9 cellular contexts compared by ENCODE assay signal in the genomic region with DNA sequence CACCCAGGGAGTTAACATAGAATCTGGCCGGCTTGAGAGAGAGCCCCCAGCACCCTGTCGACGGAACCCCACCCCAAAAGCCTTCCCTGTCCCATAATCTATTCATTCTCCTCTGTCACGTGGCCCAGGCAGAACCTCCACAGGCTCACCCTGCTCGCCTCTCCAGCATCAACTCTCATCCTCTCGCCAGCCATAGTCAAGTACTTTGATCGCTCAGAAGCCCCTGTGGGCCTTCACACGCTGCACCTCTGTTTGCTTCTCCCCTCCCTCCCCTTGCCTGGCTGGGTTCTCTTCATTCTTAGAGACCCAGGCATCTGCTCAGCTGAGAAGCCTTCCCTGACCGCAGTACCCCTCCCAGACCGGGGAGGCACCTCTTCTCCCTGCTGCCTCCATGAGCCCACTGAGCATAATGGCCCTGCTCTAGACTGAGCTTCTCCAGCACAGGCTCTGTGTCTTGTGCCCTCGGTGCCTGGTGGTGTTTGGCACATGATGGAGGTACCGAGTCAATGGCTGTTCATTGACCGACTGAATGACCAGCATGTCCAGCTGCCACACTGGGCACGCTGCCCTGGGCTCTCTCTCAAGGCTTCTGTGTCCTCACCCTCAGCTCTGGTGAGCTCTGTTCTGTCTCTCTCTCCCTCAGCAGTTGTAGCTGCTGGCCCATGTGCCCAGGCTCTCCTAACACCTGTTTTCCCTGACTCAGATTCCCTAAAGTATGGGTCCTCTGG. TPM values are rescaled to one million over a fixed set of nuclear protein-coding genes. Genes with fewer than 3 reads are reported as not detected.
DNase-seq lines count a peak whose midpoint lies in the region; ATAC-seq and TF ChIP-seq lines count a peak whose summit lies in the region.
"Had no signal": no experiment of that assay in that cellular context is flagged by ENCODE, and none has a peak within 500 bp of the region (broad histone marks: within the 10 kb centered on the region; RNA-seq: fewer than 3 reads in every experiment).

No MANE protein-coding gene starts in this region.

- H3K9me3 Mint-ChIP-seq in activated naive CD4-positive, alpha-beta T cell treated with anti-CD3 and anti-CD28 coated beads, Interleukin-2, amount 50 U/mL, for 72 hours = no peaks in the 10 kb centered on the region

- H3K9me2 ChIP-seq in PC-9 (ENCODE audit: insufficient read depth) = no peaks in the 10 kb centered on the region

- peaks cover 14% of the 10 kb centered on the region for H3K4me1 ChIP-seq in right cardiac atrium (ENCODE audit: control insufficient read depth, insufficient read depth, low read length)
- peaks cover 25 to 34% of the 10 kb centered on the region in 2 donors for H3K4me1 ChIP-seq in gastrocnemius medialis
- no peaks in the 10 kb centered on the region for H3K4me1 ChIP-seq in PC-9 (replicated peaks; ENCODE audit: insufficient read depth)
- H3K4me1 ChIP-seq: pancreas had no signal

- no peak overlapping the region for H3K4me2 ChIP-seq in PC-9

- peaks cover 3 to 54% of the 10 kb centered on the region in 2 donors for H3K36me3 ChIP-seq in gastrocnemius medialis
- H3K36me3 ChIP-seq in PC-9 (ENCODE audit: low read depth) = no peaks in the 10 kb centered on the region

- TF ChIP-seq POLR2A in gastrocnemius medialis (IDR thresholded peaks at IDR 0.05) = peak in 1 of 2 donors; percentile 7

- no peak for ATAC-seq in activated naive CD4-positive, alpha-beta T cell treated with anti-CD3 and anti-CD28 coated beads, Interleukin-2, amount 50 U/mL, for 72 hours
- ATAC-seq in right cardiac atrium (peak; percentile 1 to 6), gastrocnemius medialis (peak; percentile 35 to 73)

- H3K27me3 ChIP-seq in right cardiac atrium (ENCODE audit: control insufficient read depth, insufficient read depth) (no peaks in the 10 kb centered on the region), gastrocnemius medialis (no peaks in the 10 kb centered on the region), PC-9 (ENCODE audit: insufficient read depth, low read depth) (no peaks in the 10 kb centered on the region)
- H3K27me3 ChIP-seq: pancreas had no signal

- CTCF ChIA-PET in PC-9 (lab: Charles Lee) = no interaction called here

- no peaks in the 10 kb centered on the region for H4K20me1 ChIP-seq in PC-9 (ENCODE audit: insufficient read depth)

- 72% methylated on average over 14 of the region's 14 CpGs for WGBS in right cardiac atrium

- H2AFZ ChIP-seq in PC-9 = no peak overlapping the region

- H3K27ac ChIP-seq in right cardiac atrium (ENCODE audit: low read length) (peak overlapping the region; percentile 67), gastrocnemius medialis (peak overlapping the region; percentile 66 to 82 (median 75)), PC-9 (no peak overlapping the region)
- H3K27ac ChIP-seq: pancreas had no signal

- intact Hi-C loops in right cardiac atrium (cut with DNase I) (loop anchor here (5.0 to 10.0 kb wide), 3 partner anchors 79 to 401 kb away; partner anchors contain the start of gene OSER1 (in 1 of the 4)), gastrocnemius medialis (cut with DNase I; ENCODE audit: low total_unique reads) (no loop called here), PC-9 (cut with micrococcal nuclease; ENCODE audit: unreplicated experiment) (loop anchor here (10.0 kb wide), 1 partner anchor 501 kb away; no protein-coding TSS in a partner anchor)

- POLR2A ChIA-PET in PC-9 (lab: Charles Lee; ENCODE audit: unreplicated experiment) = no interaction called here

- TF ChIP-seq CTCF in gastrocnemius medialis (IDR thresholded peaks at IDR 0.05 in 4 of 5, conservative IDR thresholded peaks at IDR 0.05 in 1 of 5) (no peak), PC-9 (conservative IDR thresholded peaks at IDR 0.05) (no peak)

- H3K27ac Mint-ChIP-seq in activated naive CD4-positive, alpha-beta T cell treated with anti-CD3 and anti-CD28 coated beads, Interleukin-2, amount 50 U/mL, for 72 hours = peak overlapping the region; percentile 18 to 72

- no peaks in the 10 kb centered on the region for H3F3A ChIP-seq in PC-9 (ENCODE audit: insufficient read depth, low read depth)

- in situ Hi-C loops in gastrocnemius medialis (cut with MboI; ENCODE audit: low sequenced_read_pairs in 4 of 4) = loop anchor here (10.0 to 25.0 kb wide), 3 partner anchors 229 to 404 kb away; partner anchors contain the start of gene OSER1 (in 3 of the 4)

- H3K9me3 ChIP-seq in right cardiac atrium (ENCODE audit: control insufficient read depth, low read length) (no peaks in the 10 kb centered on the region), gastrocnemius medialis (no peaks in the 10 kb centered on the region), PC-9 (ENCODE audit: insufficient read depth, low read depth) (no peaks in the 10 kb centered on the region)
- H3K9me3 ChIP-seq: pancreas had no signal

- no peak overlapping the region for H3K4me3 ChIP-seq in right cardiac atrium (ENCODE audit: low read length)
- H3K4me3 ChIP-seq in gastrocnemius medialis = no peak overlapping the region
- H3K4me3 ChIP-seq in PC-9 = no peak overlapping the region
- H3K4me3 ChIP-seq: pancreas had no signal

- peaks cover 13 to 20% of the 10 kb centered on the region in 2 donors for H3K36me3 Mint-ChIP-seq in activated naive CD4-positive, alpha-beta T cell treated with anti-CD3 and anti-CD28 coated beads, Interleukin-2, amount 50 U/mL, for 72 hours

- peak; percentile 30 for DNase-seq in ELF-1 (ENCODE audit: low read depth, low spot score)
- DNase-seq in activated naive CD4-positive, alpha-beta T cell treated with anti-CD3 and anti-CD28 coated beads, Interleukin-2, amount 50 U/mL, for 72 hours (ENCODE audit: low spot score in 2 of 2) = no peak
- DNase-seq in right cardiac atrium = peak; percentile 59 to 82 (median 80)
- DNase-seq in gastrocnemius medialis = peak in 1 of 2 donors; percentile 85
- DNase-seq in PC-9 = no peak
- no peak for DNase-seq in DMS53 treated with DMSO at 0.1 percent for 48 hours (lab: John Stamatoyannopoulos, UW; ENCODE audit: unreplicated experiment)
- no peak for DNase-seq in germinal center (ENCODE audit: low spot score)
- no peak for DNase-seq in NCI-H1092 treated with DMSO at 0.1 percent for 48 hours (lab: John Stamatoyannopoulos, UW)
- DNase-seq: pancreas had no signal

- no peaks in the 10 kb centered on the region for H3K79me2 ChIP-seq in PC-9 (ENCODE audit: low read depth)

- BruUV-seq in PC-9 (replicated peaks; lab: Mats Ljungman, UMichigan) = no TSS peak

RNA-seq across cellular contexts. Expression of gene PKIG, which starts 33.7 kb away (rescaled TPM):
- 10 to 100 TPM in 1 of 2 donors, 1 to 10 TPM in 1; 2.0 to 10.5 TPM for total RNA-seq in activated naive CD4-positive, alpha-beta T cell treated with anti-CD3 and anti-CD28 coated beads, Interleukin-2, amount 50 U/mL, for 72 hours
- 100 to 1,000 TPM; 212 to 246 (median 232) TPM for total RNA-seq in right cardiac atrium
- polyA plus RNA-seq in right cardiac atrium = 334 TPM
- total RNA-seq in gastrocnemius medialis = 100 to 1,000 TPM in 2 of 4 donors, 10 to 100 TPM in 2; 72.9 to 153 (median 100) TPM
- total RNA-seq in PC-9 (2021) = 41.9 and 50.1 TPM in 2 replicates

RNA-seq across cellular contexts. Expression of gene ADA, which starts 35.5 kb away (rescaled TPM):
- 10 to 100 TPM; 33.4 to 54.9 TPM for total RNA-seq in activated naive CD4-positive, alpha-beta T cell treated with anti-CD3 and anti-CD28 coated beads, Interleukin-2, amount 50 U/mL, for 72 hours
- total RNA-seq in right cardiac atrium (10 to 100 TPM; 11.6 to 22.8 (median 12.4) TPM), gastrocnemius medialis (1 to 10 TPM; 2.2 to 5.1 (median 3.0) TPM), PC-9 (2021) (28.2 and 32.9 TPM in 2 replicates)
- 12.4 TPM for polyA plus RNA-seq in right cardiac atrium

Comparison
In these comparisons a context has a peak if more than half of its experiments do, and no peak if none do; other contexts are left out.
1. DNase-seq: peak in ELF-1 (single experiment) and right cardiac atrium (3 of 3); none in activated naive CD4-positive, alpha-beta T cell treated with anti-CD3 and anti-CD28 coated beads, Interleukin-2, amount 50 U/mL, for 72 hours (0 of 2), PC-9 (0 of 2), DMS53 treated with DMSO at 0.1 percent for 48 hours (single experiment), germinal center (single experiment) and NCI-H1092 treated with DMSO at 0.1 percent for 48 hours (single experiment).
2. ATAC-seq: peak in right cardiac atrium (2 of 2) and gastrocnemius medialis (2 of 2); none in activated naive CD4-positive, alpha-beta T cell treated with anti-CD3 and anti-CD28 coated beads, Interleukin-2, amount 50 U/mL, for 72 hours (0 of 2).